ENCODE assay signal across 3 cellular contexts in the genomic region with DNA sequence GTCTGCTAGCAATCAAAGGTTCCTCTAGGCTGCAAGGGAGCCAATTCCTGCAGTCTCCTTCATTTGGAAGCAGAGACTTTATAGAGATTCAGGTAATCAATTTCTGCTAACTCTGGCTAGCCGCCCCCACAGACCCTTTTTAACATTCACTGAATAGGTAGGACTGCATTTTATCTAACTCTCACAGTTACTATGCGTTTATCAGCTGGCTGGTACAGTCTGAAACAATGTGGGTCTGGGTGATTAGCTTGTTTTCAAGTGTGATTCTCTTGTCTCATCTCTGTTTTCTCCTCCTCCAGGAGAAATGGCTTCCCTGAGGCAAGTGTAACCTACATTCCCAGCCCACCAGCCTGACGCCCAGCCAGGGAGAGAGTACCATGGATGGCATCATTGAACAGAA.
"Had no signal": no experiment of that assay in that cellular context is flagged by ENCODE, and none has a peak within 500 bp of the region (broad histone marks: within the 10 kb centered on the region; RNA-seq: fewer than 3 reads in every experiment).

No MANE protein-coding gene starts in this region.

- ATAC-seq: GM12878 had no signal

- H3K4me3 ChIP-seq: GM12878 had no signal

- DNase-seq: GDM1, GF-D8 had no signal
